In genomic region chr1:147751346-147751745, GRCh38 we compare ENCODE assay signal across 11 cellular contexts. TPM values are rescaled to one million over a fixed set of nuclear protein-coding genes. Genes with fewer than 3 reads are reported as not detected.
"Had no signal": no experiment of that assay in that cellular context is flagged by ENCODE, and none has a peak within 500 bp of the region (broad histone marks: within the 10 kb centered on the region; RNA-seq: fewer than 3 reads in every experiment).

No MANE protein-coding gene starts in this region.

- H2AFZ ChIP-seq: GM23248 had no signal

- H3K27ac Mint-ChIP-seq: HFFc6 had no signal

- H3K36me3 ChIP-seq: HAP-1 had no signal

- H3K9me3 Mint-ChIP-seq: HFFc6 had no signal

- FAIRE-seq: HepG2 had no signal

- H3K9me3 ChIP-seq: HAP-1 had no signal

- H3K9ac ChIP-seq: GM23248 had no signal

- H3K4me3 ChIP-seq: GM23248, HAP-1 had no signal

- H3K4me3 Mint-ChIP-seq: HFFc6 had no signal

- H3K27ac ChIP-seq: GM23248, HL-60 had no signal

- H3K4me1 ChIP-seq: HAP-1 had no signal

- DNase-seq: GM23248, GOT3, H7, HFFc6, IMR-90, KBM-7 had no signal

- ATAC-seq: HCT116, HepG2 had no signal

RNA-seq across cellular contexts. Expression of gene GJA5, which starts 9.1 kb away (rescaled TPM):
- total RNA-seq: HepG2, HT1080, IMR-90 had no signal
- polyA plus RNA-seq: HepG2, IMR-90 had no signal
